In the genomic region with DNA sequence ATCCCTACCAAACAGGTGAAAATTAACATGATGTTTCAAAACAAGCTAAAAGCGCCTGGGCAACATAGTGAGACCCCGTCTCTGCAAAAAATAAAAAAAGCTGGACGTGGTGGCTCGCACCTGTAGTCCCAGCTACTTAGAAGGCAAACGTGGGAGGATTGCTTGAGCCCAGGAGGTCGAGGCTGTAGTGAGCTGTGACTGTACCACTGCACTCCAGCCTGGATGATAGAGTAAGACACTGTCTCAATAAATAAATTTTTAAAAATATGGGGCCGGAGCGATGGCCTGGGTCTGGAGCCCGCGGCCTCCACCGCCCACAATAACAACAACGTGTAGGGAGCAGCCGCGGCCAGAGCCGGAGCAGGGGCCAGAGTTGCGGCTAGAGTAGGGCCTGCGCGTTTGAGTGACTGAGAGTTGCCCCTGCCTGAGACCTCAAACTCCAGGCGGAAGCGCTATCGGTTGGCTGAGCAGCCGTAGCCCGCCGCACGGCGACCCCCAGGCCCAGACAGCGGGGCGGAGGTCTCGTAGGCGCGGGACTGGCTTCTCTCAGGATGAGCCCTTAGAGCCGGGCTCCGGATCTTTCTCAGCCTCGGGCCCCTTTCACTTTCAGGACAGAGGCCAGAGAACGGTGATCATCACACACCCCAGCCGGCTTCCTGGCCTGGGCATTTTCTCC, we compare ENCODE assay signal across 9 cellular contexts. TPM values are rescaled to one million over a fixed set of nuclear protein-coding genes. Genes with fewer than 3 reads are reported as not detected.
A peak's percentile ranks its signal among the peaks of the same experiment; 100 is the strongest.
DNase-seq lines count a peak whose midpoint lies in the region; ATAC-seq and TF ChIP-seq lines count a peak whose summit lies in the region.
"Had no signal": no experiment of that assay in that cellular context is flagged by ENCODE, and none has a peak within 500 bp of the region (broad histone marks: within the 10 kb centered on the region; RNA-seq: fewer than 3 reads in every experiment).

No MANE protein-coding gene starts in this region.

- no peaks in the 10 kb centered on the region for H3K9me3 ChIP-seq in OCI-LY7 (ENCODE audit: low read length)
- H3K9me3 ChIP-seq in trophoblast cell (ENCODE audit: insufficient read depth, low read depth, low read length), result no peaks in the 10 kb centered on the region

- no peak overlapping the region for H4K91ac ChIP-seq in trophoblast cell (ENCODE audit: low read depth, low read length)

- H3K14ac ChIP-seq in trophoblast cell (ENCODE audit: low read length), result no peak overlapping the region

- H3K27ac ChIP-seq in OCI-LY7 (ENCODE audit: low read depth, low read length, poor library complexity, severe bottlenecking), result no peak overlapping the region
- no peak overlapping the region for H3K27ac ChIP-seq in trophoblast cell (ENCODE audit: low read depth, low read length)

- CTCF ChIA-PET in OCI-LY7 (lab: Charles Lee; ENCODE audit: unreplicated experiment), result no interaction called here

- no peaks in the 10 kb centered on the region for H3K27me3 ChIP-seq in trophoblast cell (ENCODE audit: insufficient read depth, low read length)

- no peak overlapping the region for H3K23ac ChIP-seq in trophoblast cell (ENCODE audit: low read length)

- no peaks in the 10 kb centered on the region for H3K79me2 ChIP-seq in OCI-LY7 (ENCODE audit: insufficient read depth, low read depth, low read length)
- H3K79me2 ChIP-seq in trophoblast cell (ENCODE audit: control insufficient read depth, insufficient read depth, low read length, poor library complexity), result no peaks in the 10 kb centered on the region

- peak; percentile 75 for DNase-seq in ELF-1 (ENCODE audit: low read depth, low spot score)
- no peak for DNase-seq in OCI-LY7 (ENCODE audit: low spot score)
- DNase-seq in trophoblast cell, result peak; percentile 2 to 20
- no peak for DNase-seq in central memory CD4-positive, alpha-beta T cell
- no peak for DNase-seq in lower leg skin (ENCODE audit: low spot score in 2 of 2)
- no peak for DNase-seq in SHP77 (lab: John Stamatoyannopoulos, UW)
- DNase-seq in T-helper 9 cell, result no peak

- no TSS peak for BruUV-seq in OCI-LY7 (replicated peaks; lab: Mats Ljungman, UMichigan)

- no peak overlapping the region for H2BK12ac ChIP-seq in trophoblast cell (ENCODE audit: low read length)

- H3K18ac ChIP-seq in trophoblast cell (ENCODE audit: low read length), result no peak overlapping the region

- peak; percentile 25 for ATAC-seq in esophagus mucosa
- ATAC-seq: HCT116 had no signal

- H3K9ac ChIP-seq in trophoblast cell (ENCODE audit: low read length), result no peak overlapping the region

- no peak overlapping the region for H4K8ac ChIP-seq in trophoblast cell (ENCODE audit: low read depth, low read length)

- H3K4ac ChIP-seq in trophoblast cell (ENCODE audit: low read depth, low read length), result no peak overlapping the region

- intact Hi-C loops in OCI-LY7 (cut with micrococcal nuclease; ENCODE audit: unreplicated experiment) (no loop called here), lower leg skin (cut with DNase I; ENCODE audit: low total_unique reads) (no loop called here)

- peak overlapping the region; percentile 29; the same call in 1 of the 2 replicates for H3K4me2 ChIP-seq in OCI-LY7 (ENCODE audit: low read length)
- H3K4me2 ChIP-seq in trophoblast cell (ENCODE audit: low read length), result no peak overlapping the region

- TF ChIP-seq CTCF in OCI-LY7 (conservative IDR thresholded peaks at IDR 0.05; ENCODE audit: low read length) (no peak), lower leg skin (IDR thresholded peaks at IDR 0.05) (no peak)

- H3K36me3 ChIP-seq in OCI-LY7 (ENCODE audit: insufficient read depth, low read length), result no peaks in the 10 kb centered on the region; the same call in 1 of the 2 replicates
- H3K36me3 ChIP-seq in trophoblast cell (ENCODE audit: control insufficient read depth in 1 of 2, insufficient read depth in 2 of 2, low read length in 2 of 2), result no peaks in the 10 kb centered on the region

- no peak overlapping the region for H2AFZ ChIP-seq in OCI-LY7 (ENCODE audit: low read length)
- no peak overlapping the region for H2AFZ ChIP-seq in trophoblast cell (ENCODE audit: insufficient read depth, low read length, poor library complexity)

- H2AK5ac ChIP-seq in trophoblast cell (ENCODE audit: low read length), result no peak overlapping the region

- no peak overlapping the region for H2BK5ac ChIP-seq in trophoblast cell (ENCODE audit: low read depth, low read length, poor library complexity)

- H3K9me2 ChIP-seq in OCI-LY7 (ENCODE audit: insufficient read depth, low read length), result no peaks in the 10 kb centered on the region

- no peak overlapping the region for H4K12ac ChIP-seq in trophoblast cell (ENCODE audit: low read depth, low read length)

- H3K4me3 ChIP-seq in OCI-LY7 (ENCODE audit: low read depth, low read length, poor library complexity, severe bottlenecking) (no peak overlapping the region), trophoblast cell (ENCODE audit: low read depth, low read length) (no peak overlapping the region), lower leg skin (ENCODE audit: low read depth, poor library complexity, severe bottlenecking) (no peak overlapping the region)

- no peak for TF ChIP-seq POLR2A in lower leg skin (IDR thresholded peaks at IDR 0.05)

- no peak overlapping the region for H2BK120ac ChIP-seq in trophoblast cell (ENCODE audit: insufficient read depth, low read length, poor library complexity)

- no peaks in the 10 kb centered on the region for H4K20me1 ChIP-seq in OCI-LY7 (ENCODE audit: insufficient read depth, low read length)

- WGBS in trophoblast cell (ENCODE audit: extremely low coverage, insufficient coverage, insufficient read length), result no CpG with 5 or more reads among the region's 36 CpGs
- WGBS in lower leg skin, 2 donors, result 25 to 38% methylated on average over 19 to 36 of the region's 36 CpGs

- POLR2A ChIA-PET in OCI-LY7 (lab: Charles Lee), result interaction anchor here (0.7 to 1.0 kb wide), 2 partner anchors 10 to 58 kb away, joined by 3 read pairs; no protein-coding TSS in a partner anchor

- no peaks in the 10 kb centered on the region for H3K79me1 ChIP-seq in trophoblast cell (ENCODE audit: low read length)

- H3K4me1 ChIP-seq in OCI-LY7 (ENCODE audit: insufficient read depth, low read length, poor library complexity, severe bottlenecking) (no peaks in the 10 kb centered on the region), trophoblast cell (ENCODE audit: control insufficient read depth in 1 of 2, insufficient read depth in 2 of 2, low read length in 2 of 2) (no peaks in the 10 kb centered on the region)

RNA-seq across cellular contexts. Expression of a gene that starts 41.4 kb away (rescaled TPM):
- total RNA-seq in OCI-LY7 (2014; rRNA removed; shearing (Covaris generic)), result 6.1 and 6.9 TPM in 2 replicates
- 9.5 and 13.8 TPM in 2 replicates for total RNA-seq in OCI-LY7 (2022)
- total RNA-seq in esophagus mucosa, result 17.5 TPM
- 9.4 and 10.8 TPM in 2 replicates for polyA plus RNA-seq in trophoblast cell (2013)
- 10 to 100 TPM in 2 of 4 donors, 1 to 10 TPM in 2; 6.2 to 11.7 (median 9.8) TPM for total RNA-seq in lower leg skin

Comparison
In these comparisons a context has a peak if more than half of its experiments do, and no peak if none do; other contexts are left out.
1. DNase-seq: peak in ELF-1 (single experiment) and trophoblast cell (2 of 2); none in OCI-LY7 (single experiment), central memory CD4-positive, alpha-beta T cell (single experiment), lower leg skin (0 of 2), SHP77 (0 of 2) and T-helper 9 cell (single experiment).